Comparison of ENCODE assay signal across 18 cellular contexts in genomic region chr3:8856031-8856430, GRCh38.
DNase-seq lines count a peak whose midpoint lies in the region; ATAC-seq, FAIRE-seq and TF ChIP-seq lines count a peak whose summit lies in the region.
"Had no signal": no experiment of that assay in that cellular context is flagged by ENCODE, and none has a peak within 500 bp of the region (broad histone marks: within the 10 kb centered on the region; RNA-seq: fewer than 3 reads in every experiment).

No MANE protein-coding gene starts in this region.

- H3K4ac ChIP-seq in mesenchymal stem cell (ENCODE audit: low read depth in 1 of 2, low read length in 2 of 2) = no peak overlapping the region

- H3K9me3 Mint-ChIP-seq in CD8-positive, alpha-beta T cell = no peaks in the 10 kb centered on the region
- H3K9me3 Mint-ChIP-seq: CD4-positive, alpha-beta memory T cell had no signal

- WGBS in mesenchymal stem cell = 98% methylated on average over 6 of the region's 10 CpGs
- 94 to 97% (median 96%) methylated on average over 10 of the region's 10 CpGs for WGBS in small intestine, 3 donors

- H3K14ac ChIP-seq in mesenchymal stem cell (ENCODE audit: low read length in 2 of 2) = no peak overlapping the region

- DNase-seq in LHCN-M2 (ENCODE audit: low read depth) (peak; percentile 87), mesenchymal stem cell (no peak), osteoblast (ENCODE audit: insufficient read length, low spot score, missing footprints) (no peak), HK-2 (ENCODE audit: unreplicated experiment) (no peak), small intestine (no peak), T-helper 2 cell (no peak)
- DNase-seq in CD8-positive, alpha-beta T cell = no peak
- DNase-seq: C1 segment of cervical spinal cord; Caco-2; CD4-positive, alpha-beta memory T cell; DMS153; DND-41; H7; HCEC 1CT had no signal

- H3K4me3 Mint-ChIP-seq in CD8-positive, alpha-beta T cell = no peak overlapping the region
- H3K4me3 Mint-ChIP-seq: CD4-positive, alpha-beta memory T cell had no signal

- no peak overlapping the region for H2BK120ac ChIP-seq in mesenchymal stem cell (ENCODE audit: low read depth, low read length)

- no peak overlapping the region for H2BK15ac ChIP-seq in mesenchymal stem cell (ENCODE audit: low read depth, poor library complexity, severe bottlenecking)

- no peak overlapping the region for H2BK12ac ChIP-seq in mesenchymal stem cell (ENCODE audit: low read length in 2 of 2)

- no peak for FAIRE-seq in small intestine (lab: Jason Lieb, UNC)
- FAIRE-seq: G401.6, GM12892, H1 had no signal

- CTCF ChIA-PET in CD8-positive, alpha-beta T cell (lab: Charles Lee) = no interaction called here

- H4K8ac ChIP-seq in mesenchymal stem cell (ENCODE audit: low read length) = no peak overlapping the region

- H3K36me3 ChIP-seq in mesenchymal stem cell (ENCODE audit: control insufficient read depth in 1 of 2, insufficient read depth in 2 of 2, low read depth in 1 of 2, low read length in 2 of 2) = peaks cover 0 to 9% of the 10 kb centered on the region in 2 experiments
- no peaks in the 10 kb centered on the region for H3K36me3 ChIP-seq in osteoblast (ENCODE audit: insufficient read depth, low read length)
- no peaks in the 10 kb centered on the region for H3K36me3 ChIP-seq in small intestine (ENCODE audit: control insufficient read depth in 2 of 2, insufficient read depth in 2 of 2, low read length in 2 of 2)
- H3K36me3 ChIP-seq in CD8-positive, alpha-beta T cell (ENCODE audit: insufficient read depth, low read length) = no peaks in the 10 kb centered on the region

- POLR2A ChIA-PET in CD8-positive, alpha-beta T cell (lab: Charles Lee) = no interaction called here

- H3K79me1 ChIP-seq in mesenchymal stem cell (replicated peaks; ENCODE audit: low read length, poor library complexity, severe bottlenecking) = no peaks in the 10 kb centered on the region

- H3K9ac ChIP-seq in mesenchymal stem cell (ENCODE audit: low read length) = no peak overlapping the region
- H3K9ac ChIP-seq: GM23248 had no signal

- H2AK5ac ChIP-seq in mesenchymal stem cell (ENCODE audit: low read length, severe bottlenecking) = peak overlapping the region; percentile 17

- no peak for ATAC-seq in CD8-positive, alpha-beta T cell

- no peak for TF ChIP-seq CTCF in osteoblast (IDR thresholded peaks at IDR 0.05; ENCODE audit: extremely low read depth, low read depth, low read length)
- no peak for TF ChIP-seq CTCF in CD8-positive, alpha-beta T cell (IDR thresholded peaks at IDR 0.05)

- no peak overlapping the region for H3K23ac ChIP-seq in mesenchymal stem cell (ENCODE audit: low read length in 2 of 2)

- H3K9me3 ChIP-seq in mesenchymal stem cell (ENCODE audit: control insufficient read depth, low read length) (no peaks in the 10 kb centered on the region), osteoblast (ENCODE audit: low read depth, low read length) (no peaks in the 10 kb centered on the region), small intestine (ENCODE audit: control insufficient read depth, low read depth) (no peaks in the 10 kb centered on the region)
- no peaks in the 10 kb centered on the region for H3K9me3 ChIP-seq in CD8-positive, alpha-beta T cell (ENCODE audit: low read length)
- H3K9me3 ChIP-seq: Caco-2 had no signal

- intact Hi-C loops in CD8-positive, alpha-beta T cell (cut with DNase I, micrococcal nuclease) = no loop called here

- H3K27me3 ChIP-seq in mesenchymal stem cell (ENCODE audit: control insufficient read depth in 1 of 2, insufficient read depth in 1 of 2, low read length in 2 of 2) (no peaks in the 10 kb centered on the region), osteoblast (ENCODE audit: insufficient read depth, low read length) (no peaks in the 10 kb centered on the region), small intestine (ENCODE audit: control insufficient read depth in 2 of 2, insufficient read depth in 2 of 2, low read length in 2 of 2) (no peaks in the 10 kb centered on the region)
- no peaks in the 10 kb centered on the region for H3K27me3 ChIP-seq in CD8-positive, alpha-beta T cell (ENCODE audit: insufficient read depth, low read length)

- no peak overlapping the region for H4K91ac ChIP-seq in mesenchymal stem cell (ENCODE audit: low read length)

- no peak overlapping the region for H2BK5ac ChIP-seq in mesenchymal stem cell (ENCODE audit: low read depth, low read length, poor library complexity, severe bottlenecking)

- H3K4me1 ChIP-seq in mesenchymal stem cell (ENCODE audit: control insufficient read depth, insufficient read depth, low read depth, low read length) (peaks cover 21% of the 10 kb centered on the region), osteoblast (ENCODE audit: insufficient read depth, low read length) (peaks cover 30% of the 10 kb centered on the region), small intestine (ENCODE audit: control insufficient read depth in 2 of 2, insufficient read depth in 1 of 2, low read depth in 1 of 2, low read length in 1 of 2) (no peaks in the 10 kb centered on the region)
- no peaks in the 10 kb centered on the region for H3K4me1 ChIP-seq in CD8-positive, alpha-beta T cell (ENCODE audit: insufficient read depth, low read length)

- H3K18ac ChIP-seq in mesenchymal stem cell (ENCODE audit: low read depth in 1 of 2, low read length in 2 of 2) = no peak overlapping the region

- H3K4me1 Mint-ChIP-seq in CD8-positive, alpha-beta T cell (ENCODE audit: low read depth) = no peaks in the 10 kb centered on the region
- H3K4me1 Mint-ChIP-seq: CD4-positive, alpha-beta memory T cell had no signal

- H2AFZ ChIP-seq in mesenchymal stem cell (ENCODE audit: low read depth, low read length) (no peak overlapping the region), osteoblast (ENCODE audit: low read length) (no peak overlapping the region)
- H2AFZ ChIP-seq: GM23248 had no signal

- H3K4me3 ChIP-seq in mesenchymal stem cell (ENCODE audit: insufficient read depth in 1 of 2, low read depth in 1 of 2, low read length in 2 of 2) (no peak overlapping the region), osteoblast (ENCODE audit: insufficient read depth, low read length) (no peak overlapping the region), small intestine (ENCODE audit: low read depth in 1 of 2, low read length in 2 of 2) (no peak overlapping the region)
- H3K4me3 ChIP-seq in CD8-positive, alpha-beta T cell (ENCODE audit: low read depth, low read length) = no peak overlapping the region
- H3K4me3 ChIP-seq: GM23248 had no signal

- H3K27ac Mint-ChIP-seq in CD8-positive, alpha-beta T cell = no peak overlapping the region
- H3K27ac Mint-ChIP-seq: CD4-positive, alpha-beta memory T cell had no signal

- no peaks in the 10 kb centered on the region for H3K36me3 Mint-ChIP-seq in CD8-positive, alpha-beta T cell
- H3K36me3 Mint-ChIP-seq: CD4-positive, alpha-beta memory T cell had no signal

- no peak overlapping the region for H3K27ac ChIP-seq in mesenchymal stem cell (ENCODE audit: low read length, poor library complexity, severe bottlenecking)
- peak overlapping the region; percentile 24 for H3K27ac ChIP-seq in osteoblast (ENCODE audit: low read depth, low read length)
- H3K27ac ChIP-seq in small intestine (ENCODE audit: low read depth in 1 of 2, low read length in 1 of 2) = no peak overlapping the region
- no peak overlapping the region for H3K27ac ChIP-seq in CD8-positive, alpha-beta T cell (ENCODE audit: low read depth, low read length)

- H3K4me2 ChIP-seq in mesenchymal stem cell (ENCODE audit: low read length, poor library complexity, severe bottlenecking) (no peak overlapping the region), osteoblast (ENCODE audit: insufficient read depth, low read length) (no peak overlapping the region)

- H4K20me1 ChIP-seq in osteoblast (ENCODE audit: insufficient read depth, low read length) = no peaks in the 10 kb centered on the region

- no peaks in the 10 kb centered on the region for H3K27me3 Mint-ChIP-seq in CD8-positive, alpha-beta T cell (ENCODE audit: low read depth)
- H3K27me3 Mint-ChIP-seq: CD4-positive, alpha-beta memory T cell had no signal

- H3K79me2 ChIP-seq in osteoblast (ENCODE audit: insufficient read depth, low read length) = no peaks in the 10 kb centered on the region
